Comparison of ENCODE assay signal across 13 cellular contexts in the genomic region with DNA sequence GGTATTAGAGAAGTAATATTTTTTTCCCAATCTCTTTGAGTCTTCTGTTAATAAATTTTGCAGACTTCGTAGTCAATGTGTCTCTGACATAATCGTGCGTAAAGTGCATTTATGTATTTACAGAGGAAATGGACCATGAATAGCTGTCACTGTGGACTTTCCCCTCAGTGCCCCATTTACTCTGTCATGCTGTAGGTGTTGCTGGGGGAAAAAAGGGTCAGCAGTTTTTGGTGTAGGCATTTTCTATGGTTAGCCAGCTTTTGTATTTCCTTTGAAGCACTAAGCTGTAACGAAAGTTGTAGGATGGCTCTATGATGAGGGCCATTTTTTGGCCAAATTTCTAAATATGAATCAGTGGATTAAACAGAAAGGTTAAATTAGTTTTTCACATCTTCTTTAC.
DNase-seq lines count a peak whose midpoint lies in the region; ATAC-seq and TF ChIP-seq lines count a peak whose summit lies in the region.
"Had no signal": no experiment of that assay in that cellular context is flagged by ENCODE, and none has a peak within 500 bp of the region (broad histone marks: within the 10 kb centered on the region; RNA-seq: fewer than 3 reads in every experiment).

No MANE protein-coding gene starts in this region.

- H3K4me1 ChIP-seq in prostate gland (replicated peaks): no peaks in the 10 kb centered on the region
- H3K4me1 ChIP-seq: BLaER1 had no signal

- ATAC-seq in GM19397 (IDR thresholded peaks at IDR 0.05; ENCODE audit: unreplicated experiment) (peak; percentile 60), HG02981 (IDR thresholded peaks at IDR 0.05; ENCODE audit: unreplicated experiment) (peak; percentile 64)

- no peak for TF ChIP-seq POLR2A in prostate gland (IDR thresholded peaks at IDR 0.05)

- intact Hi-C loops in prostate gland (cut with DNase I): loop anchor here (10.0 kb wide), 1 partner anchor 306 kb away; no protein-coding TSS in a partner anchor

- H3K9me3 ChIP-seq in prostate gland: no peaks in the 10 kb centered on the region
- H3K9me3 ChIP-seq: BLaER1, esophagus muscularis mucosa had no signal

- WGBS in prostate gland: 57% methylated on average over 4 of the region's 4 CpGs

- no peak overlapping the region for H3K4me3 ChIP-seq in prostate gland
- no peak overlapping the region for H3K4me3 ChIP-seq in coronary artery
- H3K4me3 ChIP-seq: BLaER1, esophagus muscularis mucosa had no signal

- TF ChIP-seq CTCF in GM10266 (IDR thresholded peaks at IDR 0.05; ENCODE audit: control insufficient read depth, insufficient read depth, low read depth, missing control alignments): no peak
- no peak for TF ChIP-seq CTCF in prostate gland (IDR thresholded peaks at IDR 0.05)
- TF ChIP-seq CTCF in coronary artery (IDR thresholded peaks at IDR 0.05): no peak

- peak; percentile 34 for DNase-seq in GM10266 (ENCODE audit: extremely low spot score)
- DNase-seq in NCI-H526 (lab: John Stamatoyannopoulos, UW): peak; percentile 10 to 52
- no peak for DNase-seq in NCI-H1105 (lab: John Stamatoyannopoulos, UW)
- DNase-seq in prostate gland (ENCODE audit: low spot score): no peak
- no peak for DNase-seq in A172 (ENCODE audit: low spot score)
- DNase-seq in coronary artery (ENCODE audit: low spot score): no peak
- DNase-seq: brain microvascular endothelial cell, kidney glomerular epithelial cell, NCI-H226 had no signal

- H3K36me3 ChIP-seq in prostate gland: no peaks in the 10 kb centered on the region
- H3K36me3 ChIP-seq: BLaER1, brain microvascular endothelial cell, esophagus muscularis mucosa had no signal

- H3K27me3 ChIP-seq in prostate gland (replicated peaks; ENCODE audit: insufficient read depth): no peaks in the 10 kb centered on the region
- H3K27me3 ChIP-seq: BLaER1, brain microvascular endothelial cell, esophagus muscularis mucosa had no signal

- H3K27ac ChIP-seq in prostate gland: no peak overlapping the region
- H3K27ac ChIP-seq in coronary artery: no peak overlapping the region
- H3K27ac ChIP-seq: BLaER1, brain microvascular endothelial cell, esophagus muscularis mucosa had no signal

Comparison
In these comparisons a context has a peak if more than half of its experiments do, and no peak if none do; other contexts are left out.
1. DNase-seq: peak in GM10266 (single experiment) and NCI-H526 (2 of 2); none in NCI-H1105 (single experiment), prostate gland (single experiment), A172 (single experiment) and coronary artery (single experiment).